8 cellular contexts compared by ENCODE assay signal in the genomic region with DNA sequence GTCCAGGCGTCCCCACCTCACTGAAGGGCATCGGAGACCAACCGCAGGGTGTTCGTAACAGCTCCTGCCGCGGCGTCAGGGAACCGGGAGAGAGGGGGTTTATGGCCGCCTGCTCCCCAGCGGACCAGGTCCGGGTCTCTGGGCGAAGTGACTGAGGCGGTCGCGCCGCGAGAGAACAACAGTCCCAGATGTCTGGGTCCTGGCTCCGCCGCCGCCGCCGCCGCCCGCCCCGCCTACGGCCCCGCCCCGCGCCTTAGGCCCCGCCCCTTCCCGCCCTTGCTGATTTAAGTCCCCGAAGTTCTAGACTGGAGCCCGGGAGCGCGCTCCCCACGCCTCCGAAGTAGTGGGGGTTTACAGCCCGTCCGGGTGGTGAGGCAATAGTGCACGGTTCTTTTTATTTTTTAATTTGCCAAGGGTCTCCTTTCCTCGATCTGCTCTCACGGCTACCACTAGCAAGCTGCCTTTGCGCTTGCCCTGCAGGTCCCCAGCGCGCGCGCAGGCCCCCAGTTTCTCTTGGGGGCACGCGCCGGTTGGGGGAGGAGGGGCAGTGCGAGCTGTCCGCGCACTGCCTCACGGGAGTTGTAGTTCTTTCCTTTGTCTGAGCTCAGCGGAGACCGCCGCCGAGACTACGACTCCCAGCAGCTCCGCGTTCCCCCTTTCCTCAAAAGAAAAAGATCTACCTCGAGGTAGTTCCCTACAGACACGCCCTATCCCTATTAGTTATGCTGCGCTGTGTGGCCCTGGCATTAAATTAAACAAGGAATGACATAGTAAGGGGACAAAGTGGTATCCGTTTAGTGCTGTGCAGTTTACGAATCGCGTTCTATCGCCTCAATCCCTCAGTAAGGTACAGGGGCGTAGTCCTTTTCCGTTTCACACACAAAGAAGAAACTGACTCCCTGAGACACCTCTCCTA. TPM values are rescaled to one million over a fixed set of nuclear protein-coding genes. Genes with fewer than 3 reads are reported as not detected.
DNase-seq lines count a peak whose midpoint lies in the region; ATAC-seq, FAIRE-seq and TF ChIP-seq lines count a peak whose summit lies in the region.

TSS of gene PGM2L1 (minus strand) at position 190 of the 916 bp plus-strand sequence. CDS start 272 bp downstream, outside the sequence.

- no peak for FAIRE-seq in bronchial epithelial cell (lab: Jason Lieb, UNC)

- H3K27me3 ChIP-seq in AG04450 (ENCODE audit: control insufficient read depth, insufficient read depth, low read length) (no peaks in the 10 kb centered on the region), WERI-Rb-1 (ENCODE audit: insufficient read depth, low read depth, severe bottlenecking) (no peaks in the 10 kb centered on the region), bronchial epithelial cell (ENCODE audit: control insufficient read depth, insufficient read depth, low read length) (no peaks in the 10 kb centered on the region)

- no peaks in the 10 kb centered on the region for H3K36me3 ChIP-seq in WERI-Rb-1
- H3K36me3 ChIP-seq in bronchial epithelial cell (ENCODE audit: control insufficient read depth, insufficient read depth, low read length) = no peaks in the 10 kb centered on the region

- H3K27ac ChIP-seq in AG04450 (ENCODE audit: low read depth, low read length) (peak within 1 kb of the TSS; percentile 68), WERI-Rb-1 (peak within 1 kb of the TSS; percentile 97), skin epidermis (peak within 1 kb of the TSS; percentile 37 to 89 (median 84))

- DNase-seq in AG04450 (ENCODE audit: low read depth, low spot score) = peak; percentile 70
- DNase-seq in NCI-H2196 treated with DMSO at 0.1 percent for 48 hours (lab: John Stamatoyannopoulos, UW; ENCODE audit: unreplicated experiment) = peak; percentile 93
- DNase-seq in WERI-Rb-1 = peak; percentile 95
- DNase-seq in bronchial epithelial cell (ENCODE audit: low read depth) = peak; percentile 89
- peak; percentile 92 for DNase-seq in iPS-NIHi11 (ENCODE audit: low spot score)

- ATAC-seq in GM18907 (IDR thresholded peaks at IDR 0.05; ENCODE audit: unreplicated experiment) = peak; percentile 95
- ATAC-seq in HG03139 (IDR thresholded peaks at IDR 0.05; ENCODE audit: unreplicated experiment) = peak; percentile 91

- POLR2A ChIA-PET in AG04450 (lab: Yijun Ruan, JAX) = interaction anchor here (0.6 to 1.0 kb wide), 3 partner anchors 9 to 51 kb away, joined by 6 to 8 read pairs (median 8); no protein-coding TSS in a partner anchor

- CTCF ChIA-PET in AG04450 (lab: Charles Lee) = interaction anchor here (1.3 to 2.8 kb wide), 4 partner anchors 9 to 143 kb away, joined by 5 to 13 read pairs (median 10); no protein-coding TSS in a partner anchor

- TF ChIP-seq CTCF in AG04450 (IDR thresholded peaks at IDR 0.05; ENCODE audit: low read depth, low read length) (no peak), WERI-Rb-1 (IDR thresholded peaks at IDR 0.05; ENCODE audit: low read depth, low read length) (no peak), bronchial epithelial cell (IDR thresholded peaks at IDR 0.05; ENCODE audit: insufficient read depth, low read length, severe bottlenecking) (no peak)

- H3K4me3 ChIP-seq in AG04450 (ENCODE audit: low read depth, low read length) (peak within 1 kb of the TSS; percentile 93), WERI-Rb-1 (ENCODE audit: low read depth, low read length) (peak within 1 kb of the TSS; percentile 96), bronchial epithelial cell (ENCODE audit: low read depth, low read length) (peak within 1 kb of the TSS; percentile 60), skin epidermis (peak within 1 kb of the TSS; percentile 62 to 93 (median 78))

- no peaks in the 10 kb centered on the region; the same call in 1 of the 2 replicates for H3K9me3 ChIP-seq in AG04450 (ENCODE audit: control insufficient read depth, insufficient read depth, low read length)
- H3K9me3 ChIP-seq in WERI-Rb-1 (ENCODE audit: severe bottlenecking) = no peaks in the 10 kb centered on the region

RNA-seq across cellular contexts. Expression of gene PGM2L1, which starts in this region (rescaled TPM):
- 1.7 and 2.6 TPM in 2 replicates for polyA plus RNA-seq in AG04450 (2011; rRNA removed)
- polyA minus RNA-seq in AG04450 (2011; rRNA and poly(A)+ RNA removed) = 1.3 and 2.6 TPM in 2 replicates
- total RNA-seq in bronchial epithelial cell = 1.1 and 9.5 TPM in 2 replicates

Comparison
In these comparisons a context has a peak if more than half of its experiments do, and no peak if none do; other contexts are left out.
1. Peak in every context shown above with its lines: DNase-seq, ATAC-seq, H3K4me3 ChIP-seq and H3K27ac ChIP-seq.